Comparison of ENCODE assay signal across 15 cellular contexts in the genomic region with DNA sequence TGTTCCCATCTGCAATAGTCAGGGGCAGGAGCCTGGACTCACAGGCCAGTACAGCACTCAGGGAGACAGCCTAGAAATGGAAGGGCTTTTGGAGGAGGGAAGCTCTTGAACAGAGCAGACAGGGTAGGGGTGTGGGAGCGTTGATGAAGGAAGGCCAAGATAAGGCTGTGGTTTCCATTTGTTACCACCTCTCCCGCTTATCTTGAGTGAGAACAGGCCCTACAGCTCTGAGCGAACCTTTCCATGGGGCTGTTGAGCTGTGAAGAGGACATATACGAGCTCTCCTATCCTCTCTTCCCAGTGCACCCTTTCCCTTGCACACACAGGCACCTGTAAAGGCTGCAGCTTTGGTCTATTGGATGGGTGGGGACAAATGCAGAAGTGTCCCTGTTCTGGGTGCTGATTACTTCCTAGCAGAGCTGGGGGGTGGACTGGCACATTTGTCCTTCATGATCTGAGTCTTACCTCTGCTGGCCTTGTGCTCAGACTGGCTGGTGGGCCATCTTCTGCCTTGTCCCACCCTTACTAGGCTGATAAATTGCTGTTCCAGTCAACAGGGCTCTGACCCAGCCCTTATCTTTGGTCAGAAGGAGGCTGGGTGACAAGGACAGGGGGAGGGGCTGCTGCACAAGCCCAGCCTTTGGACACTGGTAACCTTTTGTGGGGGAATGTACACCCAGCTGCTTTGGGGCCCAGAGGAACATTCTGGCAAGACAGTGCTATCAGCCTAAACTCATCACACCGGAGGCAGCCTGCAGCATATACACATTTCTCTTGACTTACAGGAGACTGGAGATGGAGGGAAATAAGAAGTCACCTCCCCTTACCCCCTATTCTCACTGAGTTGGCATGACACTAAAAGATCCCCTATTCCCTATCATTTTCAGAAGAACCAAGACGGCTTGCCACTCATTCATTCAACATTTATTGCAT.
DNase-seq lines count a peak whose midpoint lies in the region; ATAC-seq lines count a peak whose summit lies in the region.
"Had no signal": no experiment of that assay in that cellular context is flagged by ENCODE, and none has a peak within 500 bp of the region (broad histone marks: within the 10 kb centered on the region; RNA-seq: fewer than 3 reads in every experiment).

No MANE protein-coding gene starts in this region.

- peak overlapping the region in 1 of 2 donors; percentile 84 for H3K27ac Mint-ChIP-seq in stimulated activated naive CD8-positive, alpha-beta T cell treated with anti-CD3 and anti-CD28 coated beads, Interleukin-15, amount 100 ng/mL, for 72 hours
- H3K27ac Mint-ChIP-seq in activated naive CD8-positive, alpha-beta T cell treated with anti-CD3 and anti-CD28 coated beads, Interleukin-2, amount 10 ng/mL, durations not matched to agents 7 days and 5 days: peak overlapping the region; percentile 82
- peak overlapping the region; percentile 26 to 88 (median 68) for H3K27ac Mint-ChIP-seq in immature natural killer cell
- H3K27ac Mint-ChIP-seq: mesothelial cell of epicardium had no signal

- no peaks in the 10 kb centered on the region for H3K9me3 Mint-ChIP-seq in stimulated activated naive CD8-positive, alpha-beta T cell treated with anti-CD3 and anti-CD28 coated beads, Interleukin-15, amount 100 ng/mL, for 72 hours
- H3K9me3 Mint-ChIP-seq in activated naive CD8-positive, alpha-beta T cell treated with anti-CD3 and anti-CD28 coated beads, Interleukin-2, amount 10 ng/mL, durations not matched to agents 7 days and 5 days: no peaks in the 10 kb centered on the region
- no peaks in the 10 kb centered on the region for H3K9me3 Mint-ChIP-seq in immature natural killer cell
- H3K9me3 Mint-ChIP-seq: mesothelial cell of epicardium had no signal

- peaks cover 5% of the 10 kb centered on the region for H3K36me3 Mint-ChIP-seq in activated naive CD8-positive, alpha-beta T cell treated with anti-CD3 and anti-CD28 coated beads, Interleukin-2, amount 10 ng/mL, durations not matched to agents 7 days and 5 days
- H3K36me3 Mint-ChIP-seq in immature natural killer cell: no peaks in the 10 kb centered on the region
- H3K36me3 Mint-ChIP-seq: mesothelial cell of epicardium had no signal

- POLR2A ChIA-PET in activated naive CD8-positive, alpha-beta T cell treated with anti-CD3 and anti-CD28 coated beads, Interleukin-2, amount 10 ng/mL, durations not matched to agents 7 days and 5 days (lab: Charles Lee): interaction anchor here (0.7 to 1.5 kb wide), 6 partner anchors 9 to 42 kb away, joined by 3 to 9 read pairs (median 4); no protein-coding TSS in a partner anchor

- no peak overlapping the region for H3K4me3 Mint-ChIP-seq in stimulated activated naive CD8-positive, alpha-beta T cell treated with anti-CD3 and anti-CD28 coated beads, Interleukin-15, amount 100 ng/mL, for 72 hours
- H3K4me3 Mint-ChIP-seq in activated naive CD8-positive, alpha-beta T cell treated with anti-CD3 and anti-CD28 coated beads, Interleukin-2, amount 10 ng/mL, durations not matched to agents 7 days and 5 days: peak overlapping the region; percentile 50
- peak overlapping the region; percentile 52 to 82 (median 61) for H3K4me3 Mint-ChIP-seq in immature natural killer cell
- H3K4me3 Mint-ChIP-seq: mesothelial cell of epicardium had no signal

- peak; percentile 28 for ATAC-seq in stimulated activated naive CD8-positive, alpha-beta T cell treated with anti-CD3 and anti-CD28 coated beads, Interleukin-15, Interleukin-2, amounts not matched to agents 100 U/mL and 50 U/mL, for 24 hours
- ATAC-seq in stimulated activated naive CD8-positive, alpha-beta T cell treated with anti-CD3 and anti-CD28 coated beads, Interleukin-15, amount 100 ng/mL, for 72 hours: no peak
- peak; percentile 22 for ATAC-seq in activated naive CD8-positive, alpha-beta T cell treated with anti-CD3 and anti-CD28 coated beads, Interleukin-2, amount 10 ng/mL, durations not matched to agents 7 days and 5 days (ENCODE audit: low read depth)
- ATAC-seq in GM21390 (IDR thresholded peaks at IDR 0.05; ENCODE audit: unreplicated experiment): no peak

- no peak for DNase-seq in stimulated activated naive CD8-positive, alpha-beta T cell treated with anti-CD3 and anti-CD28 coated beads, Interleukin-15, Interleukin-2, amounts not matched to agents 100 U/mL and 50 U/mL, for 24 hours
- no peak for DNase-seq in stimulated activated naive CD8-positive, alpha-beta T cell treated with anti-CD3 and anti-CD28 coated beads, Interleukin-15, amount 100 ng/mL, for 72 hours
- no peak for DNase-seq in activated naive CD8-positive, alpha-beta T cell treated with anti-CD3 and anti-CD28 coated beads, Interleukin-2, amount 10 ng/mL, durations not matched to agents 7 days and 5 days
- DNase-seq in immature natural killer cell: no peak
- DNase-seq in putamen (ENCODE audit: low spot score): no peak
- no peak for DNase-seq in NCI-H2227 (lab: John Stamatoyannopoulos, UW; ENCODE audit: unreplicated experiment)
- DNase-seq in posterior cingulate gyrus: no peak
- DNase-seq: activated CD4-positive, alpha-beta T cell treated with anti-CD3 and anti-CD28 coated beads for 4 hours; activated gamma-delta T cell treated with Interleukin-2 at 50 U/mL for 16 hours; AML-193; GOT3; NCI-H2081; SK-N-SH had no signal

- H3K27me3 Mint-ChIP-seq in stimulated activated naive CD8-positive, alpha-beta T cell treated with anti-CD3 and anti-CD28 coated beads, Interleukin-15, amount 100 ng/mL, for 72 hours: no peaks in the 10 kb centered on the region
- H3K27me3 Mint-ChIP-seq in activated naive CD8-positive, alpha-beta T cell treated with anti-CD3 and anti-CD28 coated beads, Interleukin-2, amount 10 ng/mL, durations not matched to agents 7 days and 5 days: no peaks in the 10 kb centered on the region
- H3K27me3 Mint-ChIP-seq in immature natural killer cell (ENCODE audit: low read depth in 3 of 3): peaks cover 2 to 5% (median 4%) of the 10 kb centered on the region in 3 donors

- intact Hi-C loops in posterior cingulate gyrus (cut with DNase I): no loop called here

- peaks cover 17% of the 10 kb centered on the region for H3K4me1 Mint-ChIP-seq in stimulated activated naive CD8-positive, alpha-beta T cell treated with anti-CD3 and anti-CD28 coated beads, Interleukin-15, amount 100 ng/mL, for 72 hours
- H3K4me1 Mint-ChIP-seq in activated naive CD8-positive, alpha-beta T cell treated with anti-CD3 and anti-CD28 coated beads, Interleukin-2, amount 10 ng/mL, durations not matched to agents 7 days and 5 days: peaks cover 39% of the 10 kb centered on the region
- peaks cover 78 to 92% of the 10 kb centered on the region in 2 donors for H3K4me1 Mint-ChIP-seq in immature natural killer cell

Comparison
In these comparisons a context has a peak if more than half of its experiments do, and no peak if none do; other contexts are left out.
1. ATAC-seq: peak in stimulated activated naive CD8-positive, alpha-beta T cell treated with anti-CD3 and anti-CD28 coated beads, Interleukin-15, Interleukin-2, amounts not matched to agents 100 U/mL and 50 U/mL, for 24 hours (single experiment) and activated naive CD8-positive, alpha-beta T cell treated with anti-CD3 and anti-CD28 coated beads, Interleukin-2, amount 10 ng/mL, durations not matched to agents 7 days and 5 days (single experiment); none in stimulated activated naive CD8-positive, alpha-beta T cell treated with anti-CD3 and anti-CD28 coated beads, Interleukin-15, amount 100 ng/mL, for 72 hours (single experiment) and GM21390 (single experiment).
2. H3K4me3 Mint-ChIP-seq: peak in activated naive CD8-positive, alpha-beta T cell treated with anti-CD3 and anti-CD28 coated beads, Interleukin-2, amount 10 ng/mL, durations not matched to agents 7 days and 5 days (single experiment) and immature natural killer cell (5 of 5); none in stimulated activated naive CD8-positive, alpha-beta T cell treated with anti-CD3 and anti-CD28 coated beads, Interleukin-15, amount 100 ng/mL, for 72 hours (0 of 2).